ENCODE assay signal across 3 cellular contexts in genomic region chr1:242579528-242580235, GRCh38.
TF ChIP-seq lines count a peak whose summit lies in the region.

No MANE protein-coding gene starts in this region.

TF ChIP-seq in A549, 52 proteins besides CTCF, POLR2A, EP300 and RAD21:
- TF ChIP-seq HMGXB4 (CRISPR knock-in tag; IDR thresholded peaks at IDR 0.05; ENCODE audit: borderline replicate concordance), result no peak
- no peak for TF ChIP-seq EHMT2 (IDR thresholded peaks at IDR 0.05; ENCODE audit: low read depth)
- no peak; the same call in 1 of the 2 replicates for TF ChIP-seq MAX (IDR thresholded peaks at IDR 0.05)
- TF ChIP-seq TP53 (CRISPR knock-in tag; IDR thresholded peaks at IDR 0.05), result no peak
- TF ChIP-seq FOSL2 (IDR thresholded peaks at IDR 0.05), result no peak
- 0 out of 2 replicates have a peak, but pooled peaks have one; percentile 13 for TF ChIP-seq FOSL2 (CRISPR knock-in tag; IDR thresholded peaks at IDR 0.05)
- TF ChIP-seq BHLHE40 (IDR thresholded peaks at IDR 0.05; ENCODE audit: low read depth, low read length), result no peak
- no peak for TF ChIP-seq SMC3 (IDR thresholded peaks at IDR 0.05)
- no peak for TF ChIP-seq RFX5 (IDR thresholded peaks at IDR 0.05)
- TF ChIP-seq CHD2 (IDR thresholded peaks at IDR 0.05; ENCODE audit: low read length, partially characterized antibody), result no peak
- TF ChIP-seq HOXB13 (CRISPR knock-in tag; IDR thresholded peaks at IDR 0.05; ENCODE audit: low read depth), result no peak
- peak; percentile 59 for TF ChIP-seq MAFK (IDR thresholded peaks at IDR 0.05; ENCODE audit: partially characterized antibody)
- no peak for TF ChIP-seq RCOR1 (IDR thresholded peaks at IDR 0.05; ENCODE audit: low read depth, low read length)
- TF ChIP-seq PHF8 (IDR thresholded peaks at IDR 0.05; ENCODE audit: borderline replicate concordance, low read depth), result no peak
- TF ChIP-seq ATOH8 (CRISPR knock-in tag; IDR thresholded peaks at IDR 0.05; ENCODE audit: low read depth), result no peak
- no peak for TF ChIP-seq NFE2L2 (conservative IDR thresholded peaks at IDR 0.05; ENCODE audit: low read length)
- TF ChIP-seq USF2 (IDR thresholded peaks at IDR 0.05), result no peak

TF ChIP-seq in GM23338, 12 proteins besides CTCF, POLR2A, EP300 and RAD21 (continues in another document):
- TF ChIP-seq EZH2 (IDR thresholded peaks at IDR 0.05; ENCODE audit: low read depth, unreplicated experiment) (no peak), REST (IDR thresholded peaks at IDR 0.05; ENCODE audit: unreplicated experiment) (no peak), NANOG (IDR thresholded peaks at IDR 0.05; ENCODE audit: borderline replicate concordance) (no peak), STAT1 (IDR thresholded peaks at IDR 0.05; ENCODE audit: unreplicated experiment) (no peak), ZNF114 (CRISPR knock-in tag; IDR thresholded peaks at IDR 0.05) (no peak), JUNB (IDR thresholded peaks at IDR 0.05; ENCODE audit: unreplicated experiment) (no peak), ZNF331 (CRISPR knock-in tag; IDR thresholded peaks at IDR 0.05; ENCODE audit: low read depth) (no peak), CREB1 (CRISPR knock-in tag; IDR thresholded peaks at IDR 0.05; ENCODE audit: low read depth) (no peak), EZH2phosphoT487 (IDR thresholded peaks at IDR 0.05; ENCODE audit: unreplicated experiment) (no peak), ZNF462 (CRISPR knock-in tag; IDR thresholded peaks at IDR 0.05) (no peak), POLR2AphosphoS5 (IDR thresholded peaks at IDR 0.05; ENCODE audit: low read depth) (no peak)

TF ChIP-seq in H1, 55 proteins besides CTCF, POLR2A, EP300 and RAD21:
- TF ChIP-seq KDM5A (IDR thresholded peaks at IDR 0.05; ENCODE audit: low read length), result no peak
- TF ChIP-seq ATF3 (IDR thresholded peaks at IDR 0.05; ENCODE audit: insufficient read depth, low read depth, low read length), result no peak
- TF ChIP-seq RBBP5 (IDR thresholded peaks at IDR 0.05; ENCODE audit: borderline replicate concordance, low read depth, low read length), result no peak
- no peak for TF ChIP-seq TAF7 (optimal IDR thresholded peaks at IDR 0.05; ENCODE audit: borderline replicate concordance, low read depth, low read length)
